In the genomic region with DNA sequence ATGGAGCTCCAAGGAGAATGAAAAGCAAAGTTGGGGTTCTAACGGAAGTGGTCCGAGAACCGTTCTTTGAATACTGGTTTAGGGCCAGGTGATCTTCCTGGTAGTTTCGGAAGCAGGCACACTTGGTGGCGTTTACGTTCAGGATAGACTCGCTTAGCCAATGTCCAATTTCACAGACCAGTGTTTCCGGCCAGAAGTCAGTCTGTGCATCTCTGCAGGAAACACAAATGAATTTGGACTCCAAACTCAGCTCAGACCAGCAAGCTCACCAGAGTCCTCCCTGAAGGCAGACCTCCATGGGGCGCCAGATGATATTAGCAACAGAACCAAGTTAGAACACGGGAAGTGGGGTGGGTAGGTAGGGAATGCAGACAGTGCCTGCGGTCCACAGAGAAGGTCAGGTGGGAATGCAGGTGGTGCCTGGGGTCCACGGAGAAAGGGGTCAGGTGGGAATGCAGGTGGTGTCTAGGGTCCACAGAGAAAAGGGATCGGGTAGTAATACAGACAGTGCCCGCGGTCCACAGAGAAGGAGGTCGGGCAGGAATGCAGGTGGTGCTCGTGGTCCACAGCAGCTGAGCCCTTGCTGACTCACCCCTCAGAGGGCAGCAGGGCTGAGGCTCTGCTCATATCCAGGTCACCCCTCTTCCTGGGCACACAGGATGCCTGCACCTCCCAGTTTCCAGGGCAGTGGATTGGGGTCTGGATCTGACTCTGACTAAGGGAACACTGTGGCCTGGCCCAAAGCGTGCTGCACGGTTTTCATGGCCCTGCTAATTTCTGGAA, we compare ENCODE assay signal across 20 cellular contexts.
DNase-seq lines count a peak whose midpoint lies in the region; ATAC-seq, FAIRE-seq and TF ChIP-seq lines count a peak whose summit lies in the region.
"Had no signal": no experiment of that assay in that cellular context is flagged by ENCODE, and none has a peak within 500 bp of the region (broad histone marks: within the 10 kb centered on the region; RNA-seq: fewer than 3 reads in every experiment).

No MANE protein-coding gene starts in this region.

- FAIRE-seq in H1 (lab: Jason Lieb, UNC): no peak
- FAIRE-seq: D721Med, GM12878, GM19239, HepG2 had no signal

- H2BK20ac ChIP-seq in H1 (ENCODE audit: low read length): no peak overlapping the region

- H2BK12ac ChIP-seq in H1 (ENCODE audit: low read depth, low read length): no peak overlapping the region

- DNase-seq in G401 (ENCODE audit: low spot score): peak; percentile 67
- no peak for DNase-seq in H1 (ENCODE audit: low read depth in 1 of 2, low spot score in 2 of 2)
- no peak for DNase-seq in upper lobe of right lung
- no peak for DNase-seq in GM19238 (ENCODE audit: insufficient read length, low spot score)
- DNase-seq in DMS 273 treated with DMSO at 0.1 percent for 48 hours (lab: John Stamatoyannopoulos, UW): no peak
- DNase-seq: Caco-2; CD4-positive, alpha-beta T cell; DMS153; DMS79 treated with DMSO at 0.1 percent for 48 hours; GM23248; H7; KBM-7 had no signal

- TF ChIP-seq RAD21 in H1 (IDR thresholded peaks at IDR 0.05 in 1 of 2, conservative IDR thresholded peaks at IDR 0.05 in 1 of 2; ENCODE audit: low read depth in 2 of 2, low read length in 2 of 2): no peak

- no peaks in the 10 kb centered on the region for H4K20me1 ChIP-seq in BLaER1
- no peaks in the 10 kb centered on the region for H4K20me1 ChIP-seq in H1 (replicated peaks in 1 of 2; ENCODE audit: control insufficient read depth in 1 of 2, insufficient read depth in 2 of 2, low read length in 2 of 2)

- CTCF ChIA-PET in H1 (lab: Charles Lee; ENCODE audit: partially characterized antibody): interaction anchor here (1.3 kb wide), 1 partner anchor 13 kb away, joined by 3 read pairs; no protein-coding TSS in a partner anchor

- H3K23ac ChIP-seq in H1 (ENCODE audit: insufficient read length): no peak overlapping the region

- TF ChIP-seq POLR2A in H1 (IDR thresholded peaks at IDR 0.05; ENCODE audit: control extremely low read depth in 1 of 2, low read depth in 2 of 2, low read length in 2 of 2): no peak

- H3K9ac ChIP-seq in BLaER1 (no peak overlapping the region), H1 (replicated peaks in 1 of 4; ENCODE audit: extremely low read depth in 1 of 4, low read depth in 3 of 4, low read length in 3 of 4) (no peak overlapping the region)
- H3K9ac ChIP-seq: GM23248 had no signal

- no peak overlapping the region for H4K91ac ChIP-seq in H1 (replicated peaks; ENCODE audit: insufficient read length, low read length)

- 93% methylated on average over 18 of the region's 19 CpGs; no CpG with 5 or more reads in 1 of the 2 experiments for WGBS in H1 (ENCODE audit: extremely low coverage in 1 of 2, insufficient coverage in 1 of 2, insufficient read length in 1 of 2, insufficient replicate concordance in 2 of 2, low coverage in 1 of 2, low lambda C conversion rate in 2 of 2, missing lambda C conversion rate in 1 of 2), 2 experiments

- no peak overlapping the region for H3K56ac ChIP-seq in H1 (replicated peaks; ENCODE audit: insufficient read length, low read depth, low read length)

- H4K8ac ChIP-seq in H1 (ENCODE audit: extremely low read depth, insufficient read depth, low read length): peak overlapping the region; percentile 53; the same call in 1 of the 2 replicates

- TF ChIP-seq CTCF in H1 (IDR thresholded peaks at IDR 0.05; ENCODE audit: control extremely low read depth in 1 of 3, insufficient read depth in 1 of 3, low read depth in 1 of 3, low read length in 3 of 3): no peak
- no peak for TF ChIP-seq CTCF in upper lobe of right lung (IDR thresholded peaks at IDR 0.05)

- H3K18ac ChIP-seq in H1 (ENCODE audit: extremely low read depth, low read length): no peak overlapping the region

- peaks cover 56% of the 10 kb centered on the region for H3K9me3 ChIP-seq in BLaER1
- H3K9me3 ChIP-seq in H1 (ENCODE audit: insufficient read depth in 2 of 2, low read depth in 1 of 2, low read length in 1 of 2): peaks cover 7 to 8% of the 10 kb centered on the region in 2 experiments
- H3K9me3 ChIP-seq in upper lobe of right lung: no peaks in the 10 kb centered on the region
- H3K9me3 ChIP-seq: Caco-2 had no signal

- no peaks in the 10 kb centered on the region for H3K27me3 ChIP-seq in BLaER1
- no peaks in the 10 kb centered on the region for H3K27me3 ChIP-seq in H1 (replicated peaks in 1 of 4; ENCODE audit: control insufficient read depth in 3 of 4, extremely low read depth in 1 of 4, insufficient read depth in 3 of 4, low read length in 3 of 4)
- H3K27me3 ChIP-seq in upper lobe of right lung: no peaks in the 10 kb centered on the region

- TF ChIP-seq EP300 in H1 (IDR thresholded peaks at IDR 0.05; ENCODE audit: borderline replicate concordance in 1 of 2, low read depth in 2 of 2, low read length in 2 of 2): no peak

- in situ Hi-C loops in G401 (cut with HindIII; ENCODE audit: low sequenced_read_pairs): no loop called here

- intact Hi-C loops in upper lobe of right lung (cut with DNase I): no loop called here

- H3K14ac ChIP-seq in H1 (ENCODE audit: insufficient read length): no peak overlapping the region

- peaks cover 55% of the 10 kb centered on the region for H3K4me1 ChIP-seq in BLaER1
- H3K4me1 ChIP-seq in H1 (replicated peaks in 1 of 4; ENCODE audit: control insufficient read depth in 3 of 4, insufficient read depth in 4 of 4, low read length in 3 of 4): peaks cover 0 to 6% (median 3%) of the 10 kb centered on the region in 4 experiments; a peak in 4 of 7 replicates
- no peaks in the 10 kb centered on the region for H3K4me1 ChIP-seq in upper lobe of right lung
- H3K4me1 ChIP-seq: Caco-2 had no signal

- ATAC-seq in upper lobe of right lung (peak; percentile 14), HG02852 (IDR thresholded peaks at IDR 0.05; ENCODE audit: unreplicated experiment) (no peak)
- ATAC-seq: GM12878, HCT116, HepG2 had no signal

- no peak overlapping the region for H2AFZ ChIP-seq in H1 (ENCODE audit: low read length)
- H2AFZ ChIP-seq: GM23248 had no signal

- no peaks in the 10 kb centered on the region for H3K79me1 ChIP-seq in H1 (ENCODE audit: low read depth, low read length)

- H2AK5ac ChIP-seq in H1 (ENCODE audit: low read depth, low read length): no peak overlapping the region

- H3K4ac ChIP-seq in H1 (replicated peaks; ENCODE audit: insufficient read length, low read depth, low read length): no peak overlapping the region

- no peak overlapping the region for H2BK15ac ChIP-seq in H1 (ENCODE audit: low read length)

- H3K23me2 ChIP-seq in H1 (ENCODE audit: low read depth, low read length): no peaks in the 10 kb centered on the region

- H2BK120ac ChIP-seq in H1 (replicated peaks; ENCODE audit: low read depth, low read length): no peak overlapping the region

- no peaks in the 10 kb centered on the region for H3K79me2 ChIP-seq in H1 (ENCODE audit: control insufficient read depth in 1 of 2, insufficient read depth in 2 of 2, low read length in 2 of 2)

- no peak overlapping the region for H2BK5ac ChIP-seq in H1 (ENCODE audit: low read depth, low read length)

- peak overlapping the region; percentile 31; the same call in 1 of the 2 replicates for H3K4me3 ChIP-seq in BLaER1
- no peak overlapping the region for H3K4me3 ChIP-seq in H1 (ENCODE audit: extremely low read depth in 1 of 4, insufficient read depth in 2 of 4, low read depth in 3 of 4, low read length in 4 of 4)
- no peak overlapping the region for H3K4me3 ChIP-seq in upper lobe of right lung
- H3K4me3 ChIP-seq: GM12878, GM23248 had no signal

- no peak overlapping the region for H4K5ac ChIP-seq in H1 (ENCODE audit: insufficient read length, low read depth, low read length)

- peaks cover 9% of the 10 kb centered on the region; the same call in 1 of the 2 replicates for H3K36me3 ChIP-seq in BLaER1
- H3K36me3 ChIP-seq in H1 (ENCODE audit: control insufficient read depth in 2 of 4, insufficient read depth in 4 of 4, low read length in 3 of 4): no peaks in the 10 kb centered on the region; a peak in 1 of 8 replicates
- H3K36me3 ChIP-seq in upper lobe of right lung: no peaks in the 10 kb centered on the region

- POLR2A ChIA-PET in H1 (lab: Charles Lee; ENCODE audit: partially characterized antibody): no interaction called here

- H3K4me2 ChIP-seq in BLaER1 (peak overlapping the region; percentile 82), H1 (ENCODE audit: insufficient read depth in 1 of 2, low read depth in 2 of 2, low read length in 2 of 2) (no peak overlapping the region)

- H3K27ac ChIP-seq in BLaER1 (peak overlapping the region; percentile 86), H1 (ENCODE audit: low read depth, low read length) (no peak overlapping the region), upper lobe of right lung (no peak overlapping the region)
- H3K27ac ChIP-seq: C4-2B, GM23248 had no signal

TF ChIP-seq in H1, 55 proteins besides CTCF, POLR2A, EP300 and RAD21:
- no peak for TF ChIP-seq MAFK (IDR thresholded peaks at IDR 0.05; ENCODE audit: low read depth, low read length)
- TF ChIP-seq BCL11A (IDR thresholded peaks at IDR 0.05; ENCODE audit: low read depth in 2 of 2, low read length in 2 of 2): no peak
